ENCODE assay signal across 9 cellular contexts in genomic region chr18:13374468-13375301, GRCh38.
DNase-seq lines count a peak whose midpoint lies in the region; ATAC-seq and TF ChIP-seq lines count a peak whose summit lies in the region.
"Had no signal": no experiment of that assay in that cellular context is flagged by ENCODE, and none has a peak within 500 bp of the region (broad histone marks: within the 10 kb centered on the region; RNA-seq: fewer than 3 reads in every experiment).

No MANE protein-coding gene starts in this region.

- H3K9me3 ChIP-seq in heart right ventricle: no peaks in the 10 kb centered on the region

- DNase-seq in activated CD8-positive, alpha-beta memory T cell treated with anti-CD3 and anti-CD28 coated beads for 24 hours: peak; percentile 64
- DNase-seq in activated CD8-positive, alpha-beta memory T cell treated with anti-CD3 and anti-CD28 coated beads, Interleukin-2, amount 50 U/mL, for 48 hours: no peak
- DNase-seq in heart right ventricle: no peak
- peak in 7 of 49 donors; percentile 30 to 78 (median 48) for DNase-seq in substantia nigra (lab: John Stamatoyannopoulos, UW)
- no peak for DNase-seq in Kasumi-1 (lab: John Stamatoyannopoulos, UW)

- no peaks in the 10 kb centered on the region for H3K36me3 ChIP-seq in heart right ventricle

- H3K4me1 ChIP-seq in heart right ventricle: peaks cover 11 to 74% (median 47%) of the 10 kb centered on the region in 9 donors

- no peak for TF ChIP-seq CTCF in heart right ventricle (IDR thresholded peaks at IDR 0.05)

- no peaks in the 10 kb centered on the region for H3K27me3 ChIP-seq in heart right ventricle

- H3K27ac ChIP-seq in heart right ventricle: peak overlapping the region in 8 of 10 donors; percentile 3 to 75 (median 64)
- peak overlapping the region; percentile 56 for H3K27ac ChIP-seq in substantia nigra (ENCODE audit: low read depth, low read length, poor library complexity, severe bottlenecking)

- intact Hi-C loops in heart right ventricle (cut with DNase I): loop anchor here in 5 of 10 donors (5.0 to 10.0 kb wide), 6 partner anchors 70 to 160 kb away; partner anchors contain the start of gene LDLRAD4 (in 3 of the 5)

- H3K4me3 ChIP-seq in heart right ventricle: no peak overlapping the region
- H3K4me3 ChIP-seq: lung had no signal

- WGBS in heart right ventricle, 2 donors: 65 to 69% methylated on average over 17 of the region's 17 CpGs

- ATAC-seq in SK-N-SH treated with all-trans-retinoic acid at 6 μM for 48 hours (peak; percentile 64), heart right ventricle (peak; percentile 2 to 37 (median 10)), HG03108 (IDR thresholded peaks at IDR 0.05; ENCODE audit: unreplicated experiment) (no peak), GM18873 (IDR thresholded peaks at IDR 0.05; ENCODE audit: low FRiP score, unreplicated experiment) (no peak)

TF ChIP-seq in SK-N-SH treated with all-trans-retinoic acid at 6 μM for 48 hours, 23 proteins besides CTCF, POLR2A, EP300 and RAD21:
- TF ChIP-seq BACH2 (CRISPR knock-in tag; IDR thresholded peaks at IDR 0.05; ENCODE audit: borderline replicate concordance) (no peak), RARB (CRISPR knock-in tag; IDR thresholded peaks at IDR 0.05) (no peak), CSRNP3 (CRISPR knock-in tag; IDR thresholded peaks at IDR 0.05) (no peak), ESRRG (CRISPR knock-in tag; IDR thresholded peaks at IDR 0.05) (no peak), ARNTL (CRISPR knock-in tag; IDR thresholded peaks at IDR 0.05; ENCODE audit: borderline replicate concordance, low read depth) (no peak), TOX (CRISPR knock-in tag; IDR thresholded peaks at IDR 0.05; ENCODE audit: borderline replicate concordance) (no peak), ZC3H10 (CRISPR knock-in tag; IDR thresholded peaks at IDR 0.05) (no peak), ZNF565 (CRISPR knock-in tag; conservative IDR thresholded peaks at IDR 0.05; ENCODE audit: low read depth) (no peak), PPARA (CRISPR knock-in tag; IDR thresholded peaks at IDR 0.05; ENCODE audit: borderline replicate concordance) (no peak), ZFP3 (CRISPR knock-in tag; IDR thresholded peaks at IDR 0.05) (no peak), POU6F1 (CRISPR knock-in tag; IDR thresholded peaks at IDR 0.05; ENCODE audit: borderline replicate concordance, low read depth) (no peak)
TF ChIP-seq in SK-N-SH treated with all-trans-retinoic acid at 6 μM for 48 hours: peak in this region for 0.

Comparison
In these comparisons a context has a peak if more than half of its experiments do, and no peak if none do; other contexts are left out.
1. ATAC-seq: peak in SK-N-SH treated with all-trans-retinoic acid at 6 μM for 48 hours (single experiment) and heart right ventricle (8 of 8); none in HG03108 (single experiment) and GM18873 (single experiment).